ENCODE assay signal across 30 cellular contexts in the genomic region with DNA sequence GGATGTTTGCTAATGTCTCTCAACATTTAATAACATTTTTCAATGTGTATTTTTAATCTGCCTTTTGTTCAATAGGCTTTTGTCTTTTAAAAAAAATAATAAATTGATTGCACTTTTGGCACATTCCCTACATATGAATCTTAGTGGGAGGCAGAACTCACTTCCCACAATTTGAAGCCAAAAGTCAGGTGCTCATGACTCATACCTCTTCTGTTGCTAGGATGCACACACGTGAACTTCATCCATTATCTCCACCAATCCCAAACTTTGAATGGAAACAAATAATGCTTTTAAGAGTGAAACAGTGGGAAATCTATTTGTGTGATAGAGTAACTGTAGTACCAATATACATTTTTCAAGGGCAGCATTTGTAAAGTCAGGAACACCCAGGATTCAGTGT.
DNase-seq lines count a peak whose midpoint lies in the region; ATAC-seq and TF ChIP-seq lines count a peak whose summit lies in the region.
"Had no signal": no experiment of that assay in that cellular context is flagged by ENCODE, and none has a peak within 500 bp of the region (broad histone marks: within the 10 kb centered on the region; RNA-seq: fewer than 3 reads in every experiment).

No MANE protein-coding gene starts in this region.

- intact Hi-C loops in head of caudate nucleus (cut with DNase I), result no loop called here
- intact Hi-C loops in heart left ventricle (cut with DNase I), result loop anchor here in 3 of 10 donors (5.0 to 10.0 kb wide), 3 partner anchors 180 to 342 kb away; no protein-coding TSS in a partner anchor

- no peaks in the 10 kb centered on the region for H3K4me1 Mint-ChIP-seq in natural killer cell treated with Interleukin-12 subunit alpha and Interleukin-12 subunit beta and Interleukin-15 and Interleukin-18, amount 100 ng/mL, for 72 hours (ENCODE audit: low read depth in 2 of 2)
- H3K4me1 Mint-ChIP-seq: activated naive CD4-positive, alpha-beta T cell treated with anti-CD3 and anti-CD28 coated beads, Interleukin-2, amount 50 U/mL, for 24 hours had no signal

- H3K36me3 Mint-ChIP-seq in natural killer cell treated with Interleukin-12 subunit alpha and Interleukin-12 subunit beta and Interleukin-15 and Interleukin-18, amount 100 ng/mL, for 72 hours, result no peaks in the 10 kb centered on the region
- H3K36me3 Mint-ChIP-seq: activated naive CD4-positive, alpha-beta T cell treated with anti-CD3 and anti-CD28 coated beads, Interleukin-2, amount 50 U/mL, for 24 hours; CD8-positive, alpha-beta T cell had no signal

- no peak for ATAC-seq in heart left ventricle
- ATAC-seq in natural killer cell treated with Interleukin-12 subunit alpha and Interleukin-12 subunit beta and Interleukin-15 and Interleukin-18, amount 100 ng/mL, for 72 hours, result no peak
- ATAC-seq in GM18505 (IDR thresholded peaks at IDR 0.05; ENCODE audit: unreplicated experiment), result no peak
- ATAC-seq: activated CD8-positive, alpha-beta T cell treated with anti-CD3 and anti-CD28 coated beads, Interleukin-2, amount 10 ng/mL, durations not matched to agents 7 days and 5 days; CD8-positive, alpha-beta T cell; left lobe of liver had no signal

- H3K27me3 ChIP-seq in brain microvascular endothelial cell (replicated peaks) (no peaks in the 10 kb centered on the region), heart left ventricle (no peaks in the 10 kb centered on the region)
- H3K27me3 ChIP-seq: MG63, neutrophil, stomach, tibial artery had no signal

- in situ Hi-C loops in brain microvascular endothelial cell (cut with HindIII; ENCODE audit: low pct_ligation_motif_present, low sequenced_read_pairs), result no loop called here

- peaks cover 26% of the 10 kb centered on the region for H3K9me3 Mint-ChIP-seq in natural killer cell treated with Interleukin-12 subunit alpha and Interleukin-12 subunit beta and Interleukin-15 and Interleukin-18, amount 100 ng/mL, for 72 hours
- H3K9me3 Mint-ChIP-seq: activated naive CD4-positive, alpha-beta T cell treated with anti-CD3 and anti-CD28 coated beads, Interleukin-2, amount 50 U/mL, for 24 hours; activated T-helper 2 cell treated with anti-CD3 and anti-CD28 coated beads, Interferon-gamma antibody, Interleukin-2, Interleukin-4, amounts not matched to agents 10 μg/mL and 5 μg/mL and 100 μg/mL, durations not matched to agents 14 hours and 24 hours and 36 hours; CD8-positive, alpha-beta T cell had no signal

- no peaks in the 10 kb centered on the region for H3K27me3 Mint-ChIP-seq in natural killer cell treated with Interleukin-12 subunit alpha and Interleukin-12 subunit beta and Interleukin-15 and Interleukin-18, amount 100 ng/mL, for 72 hours
- H3K27me3 Mint-ChIP-seq: activated naive CD4-positive, alpha-beta T cell treated with anti-CD3 and anti-CD28 coated beads, Interleukin-2, amount 50 U/mL, for 24 hours; progenitor cell of endocrine pancreas had no signal

- no peak overlapping the region for H3K27ac ChIP-seq in brain microvascular endothelial cell
- H3K27ac ChIP-seq in heart left ventricle, result no peak overlapping the region
- H3K27ac ChIP-seq: epithelial cell of prostate, neutrophil, stomach, tibial artery had no signal

- H3K36me3 ChIP-seq in brain microvascular endothelial cell (replicated peaks) (no peaks in the 10 kb centered on the region), heart left ventricle (no peaks in the 10 kb centered on the region)
- H3K36me3 ChIP-seq: MG63, neutrophil, stomach, tibial artery had no signal

- H3K27ac Mint-ChIP-seq in natural killer cell treated with Interleukin-12 subunit alpha and Interleukin-12 subunit beta and Interleukin-15 and Interleukin-18, amount 100 ng/mL, for 72 hours, result no peak overlapping the region
- H3K27ac Mint-ChIP-seq: activated CD8-positive, alpha-beta T cell treated with anti-CD3 and anti-CD28 coated beads, Interleukin-2, amount 10 ng/mL, durations not matched to agents 7 days and 5 days; activated naive CD4-positive, alpha-beta T cell treated with anti-CD3 and anti-CD28 coated beads, Interleukin-2, amount 50 U/mL, for 24 hours; activated T-helper 2 cell treated with anti-CD3 and anti-CD28 coated beads, Interferon-gamma antibody, Interleukin-2, Interleukin-4, amounts not matched to agents 10 μg/mL and 5 μg/mL and 100 μg/mL, durations not matched to agents 14 hours and 24 hours and 36 hours; CD8-positive, alpha-beta T cell; progenitor cell of endocrine pancreas had no signal

- H3K4me3 ChIP-seq in brain microvascular endothelial cell (ENCODE audit: low read depth, low read length), result no peak overlapping the region
- H3K4me3 ChIP-seq in heart left ventricle, result no peak overlapping the region
- H3K4me3 ChIP-seq: MG63, stomach, tibial artery had no signal

- TF ChIP-seq POLR2A in heart left ventricle (IDR thresholded peaks at IDR 0.05), result no peak
- TF ChIP-seq POLR2A in GM18505 (IDR thresholded peaks at IDR 0.05; ENCODE audit: borderline replicate concordance, extremely low read depth, insufficient read depth, insufficient read length), result no peak

- TF ChIP-seq CTCF in brain microvascular endothelial cell (IDR thresholded peaks at IDR 0.05; ENCODE audit: low read depth, low read length, missing control alignments) (no peak), heart left ventricle (IDR thresholded peaks at IDR 0.05) (no peak)

- H3K4me3 Mint-ChIP-seq in natural killer cell treated with Interleukin-12 subunit alpha and Interleukin-12 subunit beta and Interleukin-15 and Interleukin-18, amount 100 ng/mL, for 72 hours, result no peak overlapping the region
- H3K4me3 Mint-ChIP-seq: activated CD8-positive, alpha-beta T cell treated with anti-CD3 and anti-CD28 coated beads, Interleukin-2, amount 10 ng/mL, durations not matched to agents 7 days and 5 days; activated naive CD4-positive, alpha-beta T cell treated with anti-CD3 and anti-CD28 coated beads, Interleukin-2, amount 50 U/mL, for 24 hours; CD8-positive, alpha-beta T cell had no signal

- 65 to 73% (median 71%) methylated on average over 1 of the region's 1 CpG for WGBS in heart left ventricle, 4 donors

- no peaks in the 10 kb centered on the region for H3K4me1 ChIP-seq in heart left ventricle
- H3K4me1 ChIP-seq: stomach, tibial artery had no signal

- no peaks in the 10 kb centered on the region for H3K9me3 ChIP-seq in heart left ventricle
- H3K9me3 ChIP-seq: MG63, neutrophil, stomach, tibial artery had no signal

- DNase-seq in A172 (ENCODE audit: low spot score) (peak; percentile 44), NCI-H226 (peak; percentile 63), brain microvascular endothelial cell (peak; percentile 1), head of caudate nucleus (peak in 22 of 42 donors; percentile 1 to 50 (median 22)), heart left ventricle (no peak), NCI-H1417 treated with DMSO at 0.1 percent for 48 hours (lab: John Stamatoyannopoulos, UW) (no peak)
- DNase-seq in natural killer cell treated with Interleukin-12 subunit alpha and Interleukin-12 subunit beta and Interleukin-15 and Interleukin-18, amount 100 ng/mL, for 72 hours (ENCODE audit: low spot score), result no peak
- DNase-seq: activated CD4-positive, alpha-beta T cell treated with anti-CD3 and anti-CD28 coated beads for 1 hour; activated CD8-positive, alpha-beta T cell treated with anti-CD3 and anti-CD28 coated beads, Interleukin-2, amount 10 ng/mL, durations not matched to agents 7 days and 5 days; anterior cingulate cortex; CD8-positive, alpha-beta T cell; cerebellar nuclear complex; DMS 273 treated with DMSO at 0.1 percent for 48 hours; mesenchymal stem cell; MG63; NCI-H2081 treated with DMSO at 0.1 percent for 48 hours; NCI-H345; NCI-H748 treated with DMSO at 0.1 percent for 48 hours; RPMI8226; stimulated activated CD8-positive, alpha-beta memory T cell treated with anti-CD3 and anti-CD28 coated beads, Interleukin-4, amount 100 ng/mL, for 48 hours; stomach; T-helper 1 cell; tibial artery had no signal

Comparison
In these comparisons a context has a peak if more than half of its experiments do, and no peak if none do; other contexts are left out.
1. DNase-seq: peak in A172 (single experiment), NCI-H226 (single experiment), brain microvascular endothelial cell (single experiment) and head of caudate nucleus (22 of 42); none in heart left ventricle (0 of 5), natural killer cell treated with Interleukin-12 subunit alpha and Interleukin-12 subunit beta and Interleukin-15 and Interleukin-18, amount 100 ng/mL, for 72 hours (single experiment) and NCI-H1417 treated with DMSO at 0.1 percent for 48 hours (single experiment).